ENCODE assay signal across 26 cellular contexts in the genomic region with DNA sequence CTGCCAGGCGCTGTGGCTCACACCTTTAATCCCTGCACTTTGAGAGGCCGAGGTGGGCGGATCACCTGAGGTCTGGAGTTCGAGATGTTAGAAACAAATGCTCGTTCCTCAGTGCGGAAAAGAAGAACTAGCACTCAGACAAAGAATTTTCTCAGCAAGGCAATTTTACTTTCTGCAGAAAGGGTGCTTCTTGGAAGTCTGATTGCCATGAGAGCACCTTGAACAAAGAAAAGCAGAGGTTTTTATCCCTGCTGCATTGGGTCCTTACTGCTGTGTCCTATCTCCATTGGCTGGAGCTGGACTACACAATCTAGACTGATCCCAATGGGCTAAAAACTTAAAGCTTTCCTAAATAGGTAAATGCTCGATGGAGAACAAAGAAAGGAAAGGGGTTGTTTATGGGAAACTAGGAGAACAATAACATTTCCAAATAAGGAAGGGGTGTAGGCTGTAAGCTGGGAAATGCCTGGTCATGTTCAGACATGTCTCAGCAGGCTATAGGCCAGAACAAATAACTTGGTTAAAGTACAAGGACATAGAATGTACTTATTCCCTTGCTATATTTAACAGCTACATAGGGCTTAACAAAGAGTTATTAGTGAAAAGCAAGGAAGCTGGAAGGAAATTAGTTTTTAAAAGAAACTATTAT. TPM values are rescaled to one million over a fixed set of nuclear protein-coding genes. Genes with fewer than 3 reads are reported as not detected.
DNase-seq lines count a peak whose midpoint lies in the region; FAIRE-seq and TF ChIP-seq lines count a peak whose summit lies in the region.
"Had no signal": no experiment of that assay in that cellular context is flagged by ENCODE, and none has a peak within 500 bp of the region (broad histone marks: within the 10 kb centered on the region; RNA-seq: fewer than 3 reads in every experiment).

No MANE protein-coding gene starts in this region.

- no peak overlapping the region for H3K9ac ChIP-seq in BLaER1
- H3K9ac ChIP-seq: BLaER1 treated with 17β-estradiol and CSF1 and Interleukin-3, amounts not matched to agents 10 nM and 100 nM; SK-N-SH had no signal

- no peak overlapping the region for H3K27ac ChIP-seq in BLaER1
- peak overlapping the region; percentile 83 for H3K27ac ChIP-seq in hepatocyte
- H3K27ac ChIP-seq: BLaER1 treated with 17β-estradiol and CSF1 and Interleukin-3, amounts not matched to agents 10 nM and 100 nM; foreskin keratinocyte; testis; uterus had no signal

- no peak for TF ChIP-seq RAD21 in Ishikawa (IDR thresholded peaks at IDR 0.05; ENCODE audit: low read depth)

- TF ChIP-seq CTCF in hepatocyte (IDR thresholded peaks at IDR 0.05; ENCODE audit: poor library complexity): no peak

- H3K4me2 ChIP-seq in BLaER1 (no peak overlapping the region), hepatocyte (no peak overlapping the region)
- H3K4me2 ChIP-seq: BLaER1 treated with 17β-estradiol and CSF1 and Interleukin-3, amounts not matched to agents 10 nM and 100 nM; SK-N-SH had no signal

- H3K27me3 ChIP-seq in BLaER1: no peaks in the 10 kb centered on the region
- H3K27me3 ChIP-seq in hepatocyte: no peaks in the 10 kb centered on the region
- H3K27me3 ChIP-seq: BLaER1 treated with 17β-estradiol and CSF1 and Interleukin-3, amounts not matched to agents 10 nM and 100 nM; foreskin keratinocyte; testis; uterus had no signal

- H3K9me3 ChIP-seq in BLaER1 (peaks cover 50% of the 10 kb centered on the region), hepatocyte (ENCODE audit: low read depth) (no peaks in the 10 kb centered on the region)
- H3K9me3 ChIP-seq: SK-N-SH, testis had no signal

- H3K4me3 ChIP-seq in BLaER1 (0 out of 2 replicates have a peak overlapping the region, but pooled peaks have one; percentile 17), hepatocyte (no peak overlapping the region)
- H3K4me3 ChIP-seq: testis, uterus had no signal

- H3K4me1 ChIP-seq in BLaER1: no peaks in the 10 kb centered on the region
- H3K4me1 ChIP-seq in hepatocyte (ENCODE audit: insufficient read depth): peaks cover 17% of the 10 kb centered on the region
- H3K4me1 ChIP-seq: BLaER1 treated with 17β-estradiol and CSF1 and Interleukin-3, amounts not matched to agents 10 nM and 100 nM; Caco-2; foreskin keratinocyte; testis; uterus had no signal

- no peak overlapping the region for H2AFZ ChIP-seq in hepatocyte

- no peak for TF ChIP-seq EP300 in Ishikawa (IDR thresholded peaks at IDR 0.05; ENCODE audit: borderline replicate concordance)

- FAIRE-seq in RCC 7860 (lab: Jason Lieb, UNC): no peak
- FAIRE-seq: endometrium, GM12892 had no signal

- H3K9me2 ChIP-seq in hepatocyte (replicated peaks; ENCODE audit: insufficient read depth): no peaks in the 10 kb centered on the region
- H3K9me2 ChIP-seq: SK-N-SH had no signal

- no peaks in the 10 kb centered on the region for H3K79me2 ChIP-seq in hepatocyte

- peak; percentile 32 for DNase-seq in dermis blood vessel endothelial cell
- DNase-seq in hepatocyte (ENCODE audit: low spot score): peak; percentile 22
- DNase-seq in NCI-H146 treated with DMSO at 0.1 percent for 48 hours (lab: John Stamatoyannopoulos, UW; ENCODE audit: unreplicated experiment): no peak
- no peak for DNase-seq in midbrain (lab: John Stamatoyannopoulos, UW)
- no peak for DNase-seq in NCI-H345 (lab: John Stamatoyannopoulos, UW)
- DNase-seq in RCC 7860 (ENCODE audit: low spot score): no peak
- DNase-seq: activated CD4-positive, alpha-beta T cell treated with anti-CD3 and anti-CD28 coated beads for 48 hours; activated T-cell treated with anti-CD3 and anti-CD28 coated beads, Interleukin-2, amount 50 U/mL, for 4 hours; amniotic stem cell; Caco-2; cortex of kidney; left cardiac atrium; NCI-H526 treated with DMSO at 0.1 percent for 48 hours; occipital lobe; SK-N-SH; stimulated activated CD4-positive, alpha-beta T cell treated with anti-CD3 and anti-CD28 coated beads, Interleukin-4, amount 100 ng/mL, for 4 hours; stimulated activated naive CD4-positive, alpha-beta T cell treated with Interleukin-2 at 50 U/mL for 16 hours; T-helper 17 cell; testis; uterus had no signal

- WGBS in hepatocyte (ENCODE audit: low lambda C conversion rate, missing lambda C conversion rate): 78% methylated on average over 7 of the region's 7 CpGs

- no peaks in the 10 kb centered on the region for H3K36me3 ChIP-seq in BLaER1
- no peaks in the 10 kb centered on the region for H3K36me3 ChIP-seq in hepatocyte (replicated peaks; ENCODE audit: insufficient read depth, low read depth)
- H3K36me3 ChIP-seq: uterus had no signal

- H4K20me1 ChIP-seq in BLaER1: no peaks in the 10 kb centered on the region
- H4K20me1 ChIP-seq in hepatocyte (ENCODE audit: insufficient read depth, poor library complexity, severe bottlenecking): no peaks in the 10 kb centered on the region
- H4K20me1 ChIP-seq: BLaER1 treated with 17β-estradiol and CSF1 and Interleukin-3, amounts not matched to agents 10 nM and 100 nM had no signal

TF ChIP-seq in Ishikawa, 13 proteins besides CTCF, POLR2A, EP300 and RAD21:
- TF ChIP-seq MAX (IDR thresholded peaks at IDR 0.05) (no peak), TEAD4 (IDR thresholded peaks at IDR 0.05) (no peak), TCF12 (IDR thresholded peaks at IDR 0.05; ENCODE audit: low read depth) (peak; percentile 42; the same call in 1 of the 2 replicates), CREB1 (IDR thresholded peaks at IDR 0.05; ENCODE audit: low read depth) (no peak), CEBPB (IDR thresholded peaks at IDR 0.05) (no peak), FOXM1 (IDR thresholded peaks at IDR 0.05; ENCODE audit: borderline replicate concordance, low read depth) (no peak), NFIC (IDR thresholded peaks at IDR 0.05) (no peak)
- TF ChIP-seq, protein P1, sequence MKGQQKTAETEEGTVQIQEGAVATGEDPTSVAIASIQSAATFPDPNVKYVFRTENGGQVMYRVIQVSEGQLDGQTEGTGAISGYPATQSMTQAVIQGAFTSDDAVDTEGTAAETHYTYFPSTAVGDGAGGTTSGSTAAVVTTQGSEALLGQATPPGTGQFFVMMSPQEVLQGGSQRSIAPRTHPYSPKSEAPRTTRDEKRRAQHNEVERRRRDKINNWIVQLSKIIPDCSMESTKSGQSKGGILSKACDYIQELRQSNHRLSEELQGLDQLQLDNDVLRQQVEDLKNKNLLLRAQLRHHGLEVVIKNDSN (IDR thresholded peaks at IDR 0.05): 0 out of 2 replicates have a peak, but pooled peaks have one; percentile 37

RNA-seq across cellular contexts. Expression of gene ACTR3B, which starts 26.1 kb away (rescaled TPM):
- total RNA-seq in dermis blood vessel endothelial cell: 4.3 and 10.0 TPM in 2 replicates
- total RNA-seq in hepatocyte: 3.7 and 33.4 TPM in 2 replicates
- polyA plus RNA-seq in hepatocyte: 7.4 and 13.4 TPM in 2 replicates

RNA-seq across cellular contexts. Expression of gene XRCC2, which starts 57.5 kb away (rescaled TPM):
- total RNA-seq in dermis blood vessel endothelial cell (3.1 and 7.0 TPM in 2 replicates), hepatocyte (1.2 and 2.3 TPM in 2 replicates)
- 1.1 and 1.2 TPM in 2 replicates for polyA plus RNA-seq in hepatocyte

Comparison
In these comparisons a context has a peak if more than half of its experiments do, and no peak if none do; other contexts are left out.
1. DNase-seq: peak in dermis blood vessel endothelial cell (single experiment) and hepatocyte (single experiment); none in NCI-H146 treated with DMSO at 0.1 percent for 48 hours (single experiment), midbrain (single experiment), NCI-H345 (single experiment) and RCC 7860 (single experiment).